In genomic region chr9:130323051-130323757, GRCh38 we compare ENCODE assay signal across 20 cellular contexts. TPM values are rescaled to one million over a fixed set of nuclear protein-coding genes. Genes with fewer than 3 reads are reported as not detected.
DNase-seq lines count a peak whose midpoint lies in the region; TF ChIP-seq lines count a peak whose summit lies in the region.
"Had no signal": no experiment of that assay in that cellular context is flagged by ENCODE, and none has a peak within 500 bp of the region (broad histone marks: within the 10 kb centered on the region; RNA-seq: fewer than 3 reads in every experiment).

No MANE protein-coding gene starts in this region.

- H2AFZ ChIP-seq in hepatocyte, result no peak overlapping the region

- H3K4me2 ChIP-seq in BLaER1 (peak overlapping the region; percentile 50), hepatocyte (peak overlapping the region; percentile 51)

- H3K4me1 ChIP-seq in BLaER1, result peaks cover 43% of the 10 kb centered on the region
- peaks cover 52% of the 10 kb centered on the region for H3K4me1 ChIP-seq in SJCRH30
- peaks cover 15% of the 10 kb centered on the region for H3K4me1 ChIP-seq in hepatocyte (ENCODE audit: insufficient read depth)
- no peaks in the 10 kb centered on the region for H3K4me1 ChIP-seq in A673 (ENCODE audit: insufficient read depth, low read length, poor library complexity, severe bottlenecking)

- WGBS in hepatocyte (ENCODE audit: low lambda C conversion rate, missing lambda C conversion rate), result 73% methylated on average over 10 of the region's 10 CpGs

- no peaks in the 10 kb centered on the region for H3K9me2 ChIP-seq in hepatocyte (replicated peaks; ENCODE audit: insufficient read depth)

- H3K27ac ChIP-seq in BLaER1 (no peak overlapping the region), SJCRH30 (peak overlapping the region; percentile 20), hepatocyte (peak overlapping the region; percentile 67), A673 (ENCODE audit: low read depth, low read length, poor library complexity, severe bottlenecking) (no peak overlapping the region)

- H3K36me3 ChIP-seq in BLaER1 (no peaks in the 10 kb centered on the region), SJCRH30 (no peaks in the 10 kb centered on the region), hepatocyte (replicated peaks; ENCODE audit: insufficient read depth, low read depth) (no peaks in the 10 kb centered on the region), A673 (ENCODE audit: insufficient read depth, low read length, poor library complexity, severe bottlenecking) (no peaks in the 10 kb centered on the region)

- H4K20me1 ChIP-seq in BLaER1 (no peaks in the 10 kb centered on the region), hepatocyte (ENCODE audit: insufficient read depth, poor library complexity, severe bottlenecking) (no peaks in the 10 kb centered on the region)

- CTCF ChIA-PET in A673 (lab: Charles Lee), result no interaction called here

- no peaks in the 10 kb centered on the region for H3K79me2 ChIP-seq in hepatocyte

- H3K4me3 ChIP-seq in BLaER1, result no peak overlapping the region
- no peak overlapping the region for H3K4me3 ChIP-seq in SJCRH30
- no peak overlapping the region for H3K4me3 ChIP-seq in hepatocyte
- H3K4me3 ChIP-seq in A673 (ENCODE audit: low read depth, low read length, poor library complexity, severe bottlenecking), result no peak overlapping the region

- intact Hi-C loops in posterior vena cava (cut with DNase I), result no loop called here
- intact Hi-C loops in A673 (cut with micrococcal nuclease; ENCODE audit: unreplicated experiment), result no loop called here

- H3K9ac ChIP-seq in BLaER1, result peak overlapping the region; percentile 14; the same call in 1 of the 2 replicates

- DNase-seq in SJCRH30 (peak; percentile 70 to 88), hepatocyte (ENCODE audit: low spot score) (peak; percentile 35), myocyte (ENCODE audit: low read depth) (peak; percentile 48), posterior vena cava (ENCODE audit: low spot score) (no peak), medulla oblongata (ENCODE audit: extremely low spot score) (no peak), A673 (ENCODE audit: low spot score) (no peak)
- DNase-seq in activated CD4-positive, CD25-positive, alpha-beta regulatory T cell (lab: John Stamatoyannopoulos, UW), result no peak
- DNase-seq: 8988T; CD4-positive, alpha-beta T cell; DMS153; GDM1; GOT3; NCI-H1105; NCI-H1694; NCI-H2081 treated with DMSO at 0.1 percent for 48 hours; PC-3; RPMI8226; SHP77 treated with DMSO at 0.1 percent for 48 hours had no signal

- no TSS peak for BruUV-seq in A673 (replicated peaks; lab: Mats Ljungman, UMichigan)

- no peaks in the 10 kb centered on the region for H3K27me3 ChIP-seq in BLaER1
- no peaks in the 10 kb centered on the region for H3K27me3 ChIP-seq in SJCRH30
- no peaks in the 10 kb centered on the region for H3K27me3 ChIP-seq in hepatocyte
- peaks cover 63% of the 10 kb centered on the region for H3K27me3 ChIP-seq in A673 (replicated peaks; ENCODE audit: insufficient read depth, low read depth, low read length, poor library complexity)

- H3K9me3 ChIP-seq in BLaER1, result no peaks in the 10 kb centered on the region
- H3K9me3 ChIP-seq in SJCRH30 (replicated peaks), result no peaks in the 10 kb centered on the region
- no peaks in the 10 kb centered on the region for H3K9me3 ChIP-seq in hepatocyte (ENCODE audit: low read depth)
- no peaks in the 10 kb centered on the region for H3K9me3 ChIP-seq in A673 (ENCODE audit: low read depth, low read length, poor library complexity, severe bottlenecking)

- TF ChIP-seq CTCF in hepatocyte (IDR thresholded peaks at IDR 0.05; ENCODE audit: poor library complexity), result no peak
- no peak for TF ChIP-seq CTCF in A673 (conservative IDR thresholded peaks at IDR 0.05; ENCODE audit: low read depth, low read length)

- POLR2A ChIA-PET in A673 (lab: Charles Lee; ENCODE audit: low non-redundant PET), result no interaction called here

RNA-seq across cellular contexts. Expression of gene HMCN2, which starts 57.6 kb away (rescaled TPM):
- total RNA-seq in SJCRH30 (2014; rRNA removed; shearing (Covaris generic)), result 5.6 and 5.8 TPM in 2 replicates
- total RNA-seq in hepatocyte, result 0.20 and 0.50 TPM in 2 replicates
- 0.54 and 2.7 TPM in 2 replicates for polyA plus RNA-seq in hepatocyte
- 0.13 and 0.21 TPM in 2 replicates for total RNA-seq in myocyte
- 0.84 TPM for polyA plus RNA-seq in myocyte (2012)
- total RNA-seq in posterior vena cava, result 100 to 1,000 TPM in 1 of 2 donors, 10 to 100 TPM in 1; 98.8 to 224 TPM
- total RNA-seq in A673 (2021), result 0.22 and 0.28 TPM in 2 replicates
- total RNA-seq: B cell; CD4-positive, alpha-beta T cell had no signal

Comparison
In these comparisons a context has a peak if more than half of its experiments do, and no peak if none do; other contexts are left out.
1. H3K27ac ChIP-seq: peak in SJCRH30 (single experiment) and hepatocyte (single experiment); none in BLaER1 (single experiment) and A673 (single experiment).
2. DNase-seq: peak in SJCRH30 (2 of 2), hepatocyte (single experiment) and myocyte (single experiment); none in posterior vena cava (single experiment), activated CD4-positive, CD25-positive, alpha-beta regulatory T cell (0 of 4), medulla oblongata (single experiment) and A673 (single experiment).
3. RNA of gene HMCN2, which starts 57.6 kb away (total RNA-seq): 98.8 to 224 TPM in posterior vena cava; 5.6 to 5.8 TPM in SJCRH30, 0.20 to 0.50 TPM in hepatocyte, 0.22 to 0.28 TPM in A673 and 0.13 to 0.21 TPM in myocyte; every median in the first group is over 10 times any median in the second.